In genomic region chr16:29993903-29994612, GRCh38 we compare ENCODE assay signal across 10 cellular contexts. TPM values are rescaled to one million over a fixed set of nuclear protein-coding genes. Genes with fewer than 3 reads are reported as not detected.
DNase-seq lines count a peak whose midpoint lies in the region; ATAC-seq and TF ChIP-seq lines count a peak whose summit lies in the region.
"Had no signal": no experiment of that assay in that cellular context is flagged by ENCODE, and none has a peak within 500 bp of the region (broad histone marks: within the 10 kb centered on the region; RNA-seq: fewer than 3 reads in every experiment).

No MANE protein-coding gene starts in this region.

- H3K27me3 ChIP-seq in fibroblast of lung (ENCODE audit: control insufficient read depth, insufficient read depth, low read length) (no peaks in the 10 kb centered on the region), thyroid gland (no peaks in the 10 kb centered on the region)
- H3K27me3 ChIP-seq: heart left ventricle had no signal

- H4K20me1 ChIP-seq in fibroblast of lung (ENCODE audit: control insufficient read depth, extremely low read depth, insufficient read depth, low read length) = no peaks in the 10 kb centered on the region

- 88 to 91% methylated on average over 9 of the region's 9 CpGs for WGBS in thyroid gland, 2 donors

- peaks cover 44% of the 10 kb centered on the region for H3K36me3 ChIP-seq in SK-N-MC (ENCODE audit: insufficient read depth, low read length)
- H3K36me3 ChIP-seq in fibroblast of lung (ENCODE audit: control insufficient read depth, insufficient read depth, low read length) = peaks cover 14% of the 10 kb centered on the region
- peaks cover 12 to 16% of the 10 kb centered on the region in 2 donors for H3K36me3 ChIP-seq in thyroid gland

- ATAC-seq in stimulated activated effector memory CD8-positive, alpha-beta T cell treated with anti-CD3 and anti-CD28 coated beads, Interleukin-12 subunit alpha, Interleukin-12 subunit beta, amount 100 ng/mL, for 72 hours = no peak
- ATAC-seq: heart left ventricle had no signal

- H3K79me2 ChIP-seq in fibroblast of lung (ENCODE audit: control insufficient read depth, insufficient read depth, low read length) = peaks cover 6% of the 10 kb centered on the region

- H3K9me3 ChIP-seq in SK-N-MC (ENCODE audit: low read depth, low read length) (no peaks in the 10 kb centered on the region), fibroblast of lung (ENCODE audit: control insufficient read depth, insufficient read depth, low read depth, low read length) (no peaks in the 10 kb centered on the region), thyroid gland (no peaks in the 10 kb centered on the region)
- H3K9me3 ChIP-seq: heart left ventricle had no signal

- H3K27ac ChIP-seq in SK-N-MC (peak overlapping the region; percentile 97), fibroblast of lung (ENCODE audit: insufficient read depth, low read length) (peak overlapping the region; percentile 97), thyroid gland (no peak overlapping the region)

- peak overlapping the region; percentile 99 for H3K4me3 Mint-ChIP-seq in T-helper 1 cell treated with Interleukin-12 subunit alpha and Interleukin-12 subunit beta and Interleukin-4 antibody, amounts not matched to agents 30 μg/mL and 1 μg/mL, for 36 hours
- peak overlapping the region; percentile 98 for H3K4me3 Mint-ChIP-seq in stimulated activated effector memory CD8-positive, alpha-beta T cell treated with anti-CD3 and anti-CD28 coated beads, Interleukin-12 subunit alpha, Interleukin-12 subunit beta, amount 100 ng/mL, for 72 hours

- peaks cover 23% of the 10 kb centered on the region for H3K4me1 Mint-ChIP-seq in T-helper 1 cell treated with Interleukin-12 subunit alpha and Interleukin-12 subunit beta and Interleukin-4 antibody, amounts not matched to agents 30 μg/mL and 1 μg/mL, for 36 hours (ENCODE audit: low read depth)
- H3K4me1 Mint-ChIP-seq in stimulated activated effector memory CD8-positive, alpha-beta T cell treated with anti-CD3 and anti-CD28 coated beads, Interleukin-12 subunit alpha, Interleukin-12 subunit beta, amount 100 ng/mL, for 72 hours = peaks cover 36% of the 10 kb centered on the region

- no peak for TF ChIP-seq CTCF in fibroblast of lung (conservative IDR thresholded peaks at IDR 0.05 in 1 of 2, IDR thresholded peaks at IDR 0.05 in 1 of 2; ENCODE audit: low read depth in 1 of 2, low read length in 2 of 2)
- no peak for TF ChIP-seq CTCF in thyroid gland (IDR thresholded peaks at IDR 0.05)

- H3K9ac ChIP-seq in SK-N-MC (ENCODE audit: insufficient read length) (peak overlapping the region; percentile 99), fibroblast of lung (ENCODE audit: insufficient read depth, low read length) (no peak overlapping the region)

- H3K9me3 Mint-ChIP-seq in T-helper 1 cell treated with Interleukin-12 subunit alpha and Interleukin-12 subunit beta and Interleukin-4 antibody, amounts not matched to agents 30 μg/mL and 1 μg/mL, for 36 hours = no peaks in the 10 kb centered on the region
- no peaks in the 10 kb centered on the region for H3K9me3 Mint-ChIP-seq in stimulated activated effector memory CD8-positive, alpha-beta T cell treated with anti-CD3 and anti-CD28 coated beads, Interleukin-12 subunit alpha, Interleukin-12 subunit beta, amount 100 ng/mL, for 72 hours

- peaks cover 14% of the 10 kb centered on the region for H3K4me1 ChIP-seq in fibroblast of lung (ENCODE audit: control insufficient read depth, extremely low read depth, insufficient read depth, low read length)
- peaks cover 13 to 15% of the 10 kb centered on the region in 2 donors for H3K4me1 ChIP-seq in thyroid gland

- H3K4me2 ChIP-seq in fibroblast of lung (ENCODE audit: extremely low read depth, insufficient read depth, low read length) = peak overlapping the region; percentile 93

- DNase-seq in T-helper 1 cell (no peak), SK-N-MC (ENCODE audit: low read depth, low spot score) (no peak), fibroblast of lung (ENCODE audit: low read depth in 2 of 2) (no peak), thyroid gland (no peak), SKM-1 treated with dmso at 0.1 percent for 144 hours (lab: John Stamatoyannopoulos, UW; ENCODE audit: unreplicated experiment) (no peak)
- no peak for DNase-seq in stimulated activated effector memory CD8-positive, alpha-beta T cell treated with anti-CD3 and anti-CD28 coated beads, Interleukin-12 subunit alpha, Interleukin-12 subunit beta, amount 100 ng/mL, for 72 hours (ENCODE audit: low spot score in 2 of 2)
- no peak for DNase-seq in stimulated activated CD4-positive, alpha-beta T cell treated with anti-CD3 and anti-CD28 coated beads, Interleukin-4, amount 100 ng/mL, for 24 hours
- DNase-seq: NCI-H446 treated with DMSO at 0.1 percent for 48 hours had no signal

- intact Hi-C loops in thyroid gland (cut with DNase I) = loop anchor here (2.0 kb wide), 1 partner anchor 17 kb away; no protein-coding TSS in a partner anchor

- no peak for TF ChIP-seq POLR2A in thyroid gland (IDR thresholded peaks at IDR 0.05)

- no peak overlapping the region for H2AFZ ChIP-seq in fibroblast of lung (ENCODE audit: low read length)

- H3K36me3 Mint-ChIP-seq in T-helper 1 cell treated with Interleukin-12 subunit alpha and Interleukin-12 subunit beta and Interleukin-4 antibody, amounts not matched to agents 30 μg/mL and 1 μg/mL, for 36 hours (ENCODE audit: low read depth) = peaks cover 28% of the 10 kb centered on the region
- peaks cover 94% of the 10 kb centered on the region for H3K36me3 Mint-ChIP-seq in stimulated activated effector memory CD8-positive, alpha-beta T cell treated with anti-CD3 and anti-CD28 coated beads, Interleukin-12 subunit alpha, Interleukin-12 subunit beta, amount 100 ng/mL, for 72 hours

- peak overlapping the region; percentile 98 for H3K27ac Mint-ChIP-seq in T-helper 1 cell treated with Interleukin-12 subunit alpha and Interleukin-12 subunit beta and Interleukin-4 antibody, amounts not matched to agents 30 μg/mL and 1 μg/mL, for 36 hours
- H3K27ac Mint-ChIP-seq in stimulated activated effector memory CD8-positive, alpha-beta T cell treated with anti-CD3 and anti-CD28 coated beads, Interleukin-12 subunit alpha, Interleukin-12 subunit beta, amount 100 ng/mL, for 72 hours = peak overlapping the region; percentile 99

- H3K4me3 ChIP-seq in SK-N-MC = peak overlapping the region; percentile 96
- peak overlapping the region in 1 of 4 experiments; percentile 96 for H3K4me3 ChIP-seq in fibroblast of lung (replicated peaks in 1 of 4; ENCODE audit: control extremely low read depth in 1 of 4, insufficient read depth in 1 of 4, low read depth in 3 of 4, low read length in 4 of 4)
- H3K4me3 ChIP-seq in thyroid gland (replicated peaks in 1 of 3) = no peak overlapping the region

- no peaks in the 10 kb centered on the region for H3K27me3 Mint-ChIP-seq in T-helper 1 cell treated with Interleukin-12 subunit alpha and Interleukin-12 subunit beta and Interleukin-4 antibody, amounts not matched to agents 30 μg/mL and 1 μg/mL, for 36 hours (ENCODE audit: low read depth)

RNA-seq across cellular contexts. Expression of gene HIRIP3, which starts 1.4 kb away (rescaled TPM):
- total RNA-seq in fibroblast of lung (5.6 and 7.9 TPM in 2 replicates), thyroid gland (10 to 100 TPM; 10.7 to 23.1 (median 18.4) TPM)
- polyA plus RNA-seq in fibroblast of lung = 3.0 and 7.2 TPM in 2 replicates
- 5.7 and 14.8 TPM in 2 replicates for polyA plus RNA-seq in fibroblast of lung (2012)
- 6.8 and 7.4 TPM in 2 replicates for polyA minus RNA-seq in fibroblast of lung (ENCODE audit: low replicate concordance)

RNA-seq across cellular contexts. Expression of gene INO80E, which starts 2.0 kb away (rescaled TPM):
- total RNA-seq in fibroblast of lung (16.3 and 18.5 TPM in 2 replicates), thyroid gland (100 to 1,000 TPM in 3 of 4 donors, 10 to 100 TPM in 1; 45.9 to 165 (median 142) TPM)
- 21.9 and 37.1 TPM in 2 replicates for polyA plus RNA-seq in fibroblast of lung
- 41.6 and 62.5 TPM in 2 replicates for polyA plus RNA-seq in fibroblast of lung (2012)
- 10.7 and 15.9 TPM in 2 replicates for polyA minus RNA-seq in fibroblast of lung (ENCODE audit: low replicate concordance)

RNA-seq across cellular contexts. Expression of gene DOC2A, which starts 16.8 kb away (rescaled TPM):
- total RNA-seq in fibroblast of lung = 0.26 and 0.33 TPM in 2 replicates
- polyA plus RNA-seq in fibroblast of lung = 0.03 TPM in 1 of 2 replicates, not detected in the other
- not detected in 2 replicates for polyA plus RNA-seq in fibroblast of lung (2012)
- polyA minus RNA-seq in fibroblast of lung (ENCODE audit: low replicate concordance) = not detected in 2 replicates
- 1 to 10 TPM in 1 of 4 donors, under 1 TPM in 2, not detected in 1; 0.22 to 1.2 (median 0.94) TPM for total RNA-seq in thyroid gland

RNA-seq across cellular contexts. Expression of gene TAOK2, which starts 20.4 kb away (rescaled TPM):
- 36.5 and 41.3 TPM in 2 replicates for total RNA-seq in fibroblast of lung
- 12.3 and 14.3 TPM in 2 replicates for polyA plus RNA-seq in fibroblast of lung
- 20.8 and 21.5 TPM in 2 replicates for polyA plus RNA-seq in fibroblast of lung (2012)
- 22.6 and 30.5 TPM in 2 replicates for polyA minus RNA-seq in fibroblast of lung (ENCODE audit: low replicate concordance)
- 10 to 100 TPM; 48.8 to 62.6 (median 55.2) TPM for total RNA-seq in thyroid gland

RNA-seq across cellular contexts. Expression of gene C16orf92, which starts 28.9 kb away (rescaled TPM):
- total RNA-seq in fibroblast of lung (not detected in 2 replicates), thyroid gland (not detected)
- polyA plus RNA-seq in fibroblast of lung = not detected in 2 replicates
- not detected in 2 replicates for polyA plus RNA-seq in fibroblast of lung (2012)
- polyA minus RNA-seq in fibroblast of lung (ENCODE audit: low replicate concordance) = not detected in 2 replicates
- total RNA-seq: heart left ventricle had no signal
- polyA plus RNA-seq: heart left ventricle had no signal

Comparison
In these comparisons a context has a peak if more than half of its experiments do, and no peak if none do; other contexts are left out.
1. H3K27ac ChIP-seq: peak in SK-N-MC (single experiment) and fibroblast of lung (single experiment); none in thyroid gland (0 of 3).